Comparison of ENCODE assay signal across 8 cellular contexts in genomic region chr3:149507491-149508324, GRCh38. TPM values are rescaled to one million over a fixed set of nuclear protein-coding genes. Genes with fewer than 3 reads are reported as not detected.
A peak's percentile ranks its signal among the peaks of the same experiment; 100 is the strongest.
DNase-seq lines count a peak whose midpoint lies in the region; ATAC-seq, FAIRE-seq and TF ChIP-seq lines count a peak whose summit lies in the region.

No MANE protein-coding gene starts in this region.

- no peaks in the 10 kb centered on the region for H4K20me1 ChIP-seq in endothelial cell of umbilical vein (replicated peaks; ENCODE audit: control insufficient read depth, extremely low read depth, insufficient read depth, low read length)

- dilution Hi-C loops in endothelial cell of umbilical vein (cut with MboI; ENCODE audit: extremely low pct_ligation_motif_present, low sequenced_read_pairs) = loop anchor here (25.0 kb wide), 1 partner anchor 230 kb away; no protein-coding TSS in a partner anchor

- H3K4me3 ChIP-seq in endothelial cell of umbilical vein (replicated peaks in 1 of 3; ENCODE audit: insufficient read depth in 1 of 3, low read depth in 1 of 3, low read length in 3 of 3) (peak overlapping the region in 1 of 3 experiments; percentile 58), retinal pigment epithelial cell (ENCODE audit: low read length) (no peak overlapping the region)

- DNase-seq in GF-D8 (lab: John Stamatoyannopoulos, UW) (peak; percentile 49), NOMO-1 (lab: John Stamatoyannopoulos, UW; ENCODE audit: unreplicated experiment in 2 of 2) (peak; percentile 74 to 80), endothelial cell of umbilical vein (ENCODE audit: low read depth, low spot score) (peak; percentile 77), retinal pigment epithelial cell (ENCODE audit: low read depth) (peak; percentile 95), DMS53 treated with DMSO at 0.1 percent for 48 hours (lab: John Stamatoyannopoulos, UW; ENCODE audit: unreplicated experiment) (no peak)

- FAIRE-seq in endothelial cell of umbilical vein (lab: Jason Lieb, UNC) = peak; percentile 74

- no peaks in the 10 kb centered on the region for H3K9me1 ChIP-seq in endothelial cell of umbilical vein (replicated peaks; ENCODE audit: control insufficient read depth, extremely low read depth, insufficient read depth, low read length)

- POLR2A ChIA-PET in endothelial cell of umbilical vein (lab: Charles Lee) = interaction anchor here (0.7 to 1.1 kb wide), 3 partner anchors 12 to 427 kb away, joined by 3 to 6 read pairs (median 3); no protein-coding TSS in a partner anchor

- H3K79me2 ChIP-seq in endothelial cell of umbilical vein (ENCODE audit: control insufficient read depth, insufficient read depth, low read length) = no peaks in the 10 kb centered on the region

- no peaks in the 10 kb centered on the region for H3K9me3 ChIP-seq in endothelial cell of umbilical vein (replicated peaks; ENCODE audit: control insufficient read depth, insufficient read depth, low read length)

- TF ChIP-seq POLR2A in endothelial cell of umbilical vein (IDR thresholded peaks at IDR 0.05; ENCODE audit: low read depth, low read length) = peak; percentile 51

- peak overlapping the region; percentile 4 for H2AFZ ChIP-seq in endothelial cell of umbilical vein (ENCODE audit: low read depth, low read length)

- ATAC-seq in HG03354 (IDR thresholded peaks at IDR 0.05; ENCODE audit: poor library complexity, severe bottlenecking, unreplicated experiment) = no peak
- no peak for ATAC-seq in HG03469 (IDR thresholded peaks at IDR 0.05; ENCODE audit: unreplicated experiment)
- ATAC-seq in HG03571 (IDR thresholded peaks at IDR 0.05; ENCODE audit: unreplicated experiment) = no peak

- peak overlapping the region; percentile 97 for H3K4me2 ChIP-seq in endothelial cell of umbilical vein (ENCODE audit: insufficient read depth, low read length)

- TF ChIP-seq CTCF in endothelial cell of umbilical vein (IDR thresholded peaks at IDR 0.05; ENCODE audit: extremely low read depth in 1 of 2, insufficient read depth in 1 of 2, low read depth in 1 of 2, low read length in 2 of 2) = no peak
- no peak for TF ChIP-seq CTCF in retinal pigment epithelial cell (conservative IDR thresholded peaks at IDR 0.05; ENCODE audit: low read depth, low read length)

- CTCF ChIA-PET in endothelial cell of umbilical vein (lab: Charles Lee) = interaction anchor here (1.0 to 10.4 kb wide), 4 partner anchors 10 to 300 kb away, joined by 3 to 103 read pairs (median 40); no protein-coding TSS in a partner anchor

- H3K9ac ChIP-seq in endothelial cell of umbilical vein (replicated peaks; ENCODE audit: extremely low read depth, insufficient read depth, low read length) = peak overlapping the region; percentile 83

- H3K27ac ChIP-seq in endothelial cell of umbilical vein (ENCODE audit: insufficient read depth, low read depth, low read length) = peak overlapping the region; percentile 96

- no TSS peak for BruUV-seq in endothelial cell of umbilical vein (replicated peaks; lab: Mats Ljungman, UMichigan)

- peaks cover 38% of the 10 kb centered on the region for H3K4me1 ChIP-seq in endothelial cell of umbilical vein (ENCODE audit: control insufficient read depth, extremely low read depth, insufficient read depth, low read length)

- no peaks in the 10 kb centered on the region for H3K36me3 ChIP-seq in endothelial cell of umbilical vein (ENCODE audit: control insufficient read depth in 2 of 2, extremely low read depth in 1 of 2, insufficient read depth in 2 of 2, low read length in 2 of 2)

- H3K27me3 ChIP-seq in endothelial cell of umbilical vein (ENCODE audit: control insufficient read depth in 2 of 2, insufficient read depth in 2 of 2, low read length in 2 of 2) = no peaks in the 10 kb centered on the region

- intact Hi-C loops in endothelial cell of umbilical vein (cut with micrococcal nuclease) = loop anchor here (2.0 kb wide), 1 partner anchor 47 kb away; no protein-coding TSS in a partner anchor

TF ChIP-seq in endothelial cell of umbilical vein, 7 proteins besides CTCF, POLR2A, EP300 and RAD21:
- TF ChIP-seq POLR2AphosphoS5 (IDR thresholded peaks at IDR 0.05; ENCODE audit: insufficient read depth, low read depth, low read length) (peak; percentile 47), JUN (IDR thresholded peaks at IDR 0.05; ENCODE audit: borderline replicate concordance, insufficient read depth, insufficient read length, low read depth) (no peak), MAX (IDR thresholded peaks at IDR 0.05; ENCODE audit: insufficient read depth, insufficient read length) (peak; percentile 87)

RNA-seq across cellular contexts. Expression of gene TM4SF4, which starts 33.2 kb away (rescaled TPM):
- not detected in 2 replicates for total RNA-seq in endothelial cell of umbilical vein
- polyA plus RNA-seq in endothelial cell of umbilical vein = not detected in 2 replicates
- not detected in 2 replicates for polyA plus RNA-seq in endothelial cell of umbilical vein (2011; cell fraction: cytosol; rRNA removed)
- not detected in 2 replicates for polyA plus RNA-seq in endothelial cell of umbilical vein (2011; cell fraction: nucleus; rRNA removed)
- polyA plus RNA-seq in endothelial cell of umbilical vein (2012) = not detected in 2 replicates
- not detected in 2 replicates for polyA minus RNA-seq in endothelial cell of umbilical vein
- not detected for polyA minus RNA-seq in endothelial cell of umbilical vein (2011; cell fraction: cytosol; rRNA and poly(A)+ RNA removed)
- polyA minus RNA-seq in endothelial cell of umbilical vein (2011; cell fraction: nucleus; rRNA and poly(A)+ RNA removed) = not detected in 2 replicates
